In the genomic region with DNA sequence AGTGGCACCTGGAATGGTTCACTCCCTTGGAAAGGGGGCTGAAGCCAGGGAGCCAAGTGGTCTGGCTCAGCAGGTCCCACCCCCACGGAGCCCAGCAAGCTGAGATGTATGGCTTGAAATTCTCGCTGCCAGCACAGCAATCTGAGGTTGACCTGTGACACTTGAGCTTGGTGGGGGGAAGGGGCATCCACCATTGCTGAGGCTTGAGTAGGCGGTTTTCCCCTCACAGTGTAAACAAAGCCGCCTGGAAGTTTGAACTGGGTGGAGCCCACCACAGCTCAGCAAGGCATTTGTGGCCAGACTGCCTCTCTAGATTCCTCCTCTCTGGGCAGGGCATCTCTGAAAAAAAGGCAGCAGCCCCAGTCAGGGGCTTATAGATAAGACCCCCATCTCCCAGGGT, we compare ENCODE assay signal across 1 cellular context.
TF ChIP-seq lines count a peak whose summit lies in the region.
"Not testable (repeated sequence)": the region's sequence is repeated elsewhere in the genome, so short reads cannot be mapped to it uniquely, and the experiment has no call there.

No MANE protein-coding gene starts in this region.

TF ChIP-seq in HepG2, 621 proteins besides CTCF, POLR2A, EP300 and RAD21 (continued from another document):
- not testable (repeated sequence) for TF ChIP-seq FOXA1 (IDR thresholded peaks at IDR 0.05)
- TF ChIP-seq FOXA1 (CRISPR knock-in tag; IDR thresholded peaks at IDR 0.05), result peak; percentile 47; the same call in 1 of the 2 replicates
- TF ChIP-seq, protein P1, sequence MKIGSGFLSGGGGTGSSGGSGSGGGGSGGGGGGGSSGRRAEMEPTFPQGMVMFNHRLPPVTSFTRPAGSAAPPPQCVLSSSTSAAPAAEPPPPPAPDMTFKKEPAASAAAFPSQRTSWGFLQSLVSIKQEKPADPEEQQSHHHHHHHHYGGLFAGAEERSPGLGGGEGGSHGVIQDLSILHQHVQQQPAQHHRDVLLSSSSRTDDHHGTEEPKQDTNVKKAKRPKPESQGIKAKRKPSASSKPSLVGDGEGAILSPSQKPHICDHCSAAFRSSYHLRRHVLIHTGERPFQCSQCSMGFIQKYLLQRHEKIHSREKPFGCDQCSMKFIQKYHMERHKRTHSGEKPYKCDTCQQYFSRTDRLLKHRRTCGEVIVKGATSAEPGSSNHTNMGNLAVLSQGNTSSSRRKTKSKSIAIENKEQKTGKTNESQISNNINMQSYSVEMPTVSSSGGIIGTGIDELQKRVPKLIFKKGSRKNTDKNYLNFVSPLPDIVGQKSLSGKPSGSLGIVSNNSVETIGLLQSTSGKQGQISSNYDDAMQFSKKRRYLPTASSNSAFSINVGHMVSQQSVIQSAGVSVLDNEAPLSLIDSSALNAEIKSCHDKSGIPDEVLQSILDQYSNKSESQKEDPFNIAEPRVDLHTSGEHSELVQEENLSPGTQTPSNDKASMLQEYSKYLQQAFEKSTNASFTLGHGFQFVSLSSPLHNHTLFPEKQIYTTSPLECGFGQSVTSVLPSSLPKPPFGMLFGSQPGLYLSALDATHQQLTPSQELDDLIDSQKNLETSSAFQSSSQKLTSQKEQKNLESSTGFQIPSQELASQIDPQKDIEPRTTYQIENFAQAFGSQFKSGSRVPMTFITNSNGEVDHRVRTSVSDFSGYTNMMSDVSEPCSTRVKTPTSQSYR (CRISPR knock-in tag; IDR thresholded peaks at IDR 0.05; ENCODE audit: borderline replicate concordance), result peak; percentile 86; the same call in 1 of the 2 replicates
- peak in 1 of 2 experiments; percentile 53; a peak in 1 of 4 replicates for TF ChIP-seq NR2F1 (CRISPR knock-in tag; IDR thresholded peaks at IDR 0.05)
